Comparison of ENCODE assay signal across 1 cellular context in genomic region chr12:50400638-50401382, GRCh38.
A peak's percentile ranks its signal among the peaks of the same experiment; 100 is the strongest.
TF ChIP-seq lines count a peak whose summit lies in the region.

Gene LARP4, plus strand, starts transcription at chr12:50400885. Its CDS starts 126 bp downstream, at chr12:50401011.

TF ChIP-seq in H1, 55 proteins besides CTCF, POLR2A, EP300 and RAD21 (continued from another document):
- TF ChIP-seq YY1 (IDR thresholded peaks at IDR 0.05; ENCODE audit: low read depth, low read length) = 0 out of 2 replicates have a peak, but pooled peaks have one; percentile 5
- TF ChIP-seq CEBPB (IDR thresholded peaks at IDR 0.05; ENCODE audit: low read depth, low read length) = no peak
- no peak for TF ChIP-seq ZNF274 (IDR thresholded peaks at IDR 0.05; ENCODE audit: borderline replicate concordance, extremely low read depth, low read length)
- TF ChIP-seq GTF2F1 (IDR thresholded peaks at IDR 0.05; ENCODE audit: borderline replicate concordance, low read depth, low read length) = 0 out of 2 replicates have a peak, but pooled peaks have one; percentile 19
- peak; percentile 95 for TF ChIP-seq TAF1 (IDR thresholded peaks at IDR 0.05; ENCODE audit: low read depth, low read length)
- TF ChIP-seq CREB1 (IDR thresholded peaks at IDR 0.05) = peak; percentile 47; the same call in 1 of the 2 replicates
- TF ChIP-seq PHF8 (conservative IDR thresholded peaks at IDR 0.05; ENCODE audit: low read depth, low read length) = peak; percentile 95
- TF ChIP-seq CHD2 (IDR thresholded peaks at IDR 0.05; ENCODE audit: low read length) = peak; percentile 70; the same call in 1 of the 2 replicates
- TF ChIP-seq BCL11A (IDR thresholded peaks at IDR 0.05; ENCODE audit: low read depth in 2 of 2, low read length in 2 of 2) = no peak
- no peak for TF ChIP-seq SAP30 (IDR thresholded peaks at IDR 0.05; ENCODE audit: insufficient read depth, insufficient replicate concordance, low read length)
- peak; percentile 98 for TF ChIP-seq POLR2AphosphoS5 (IDR thresholded peaks at IDR 0.05; ENCODE audit: low read depth, low read length)
- TF ChIP-seq ASH2L (IDR thresholded peaks at IDR 0.05; ENCODE audit: low read length) = peak; percentile 87
- TF ChIP-seq CBX5 (IDR thresholded peaks at IDR 0.05; ENCODE audit: low read depth, low read length) = no peak
- TF ChIP-seq CHD7 (IDR thresholded peaks at IDR 0.05; ENCODE audit: insufficient replicate concordance, low read length) = no peak
- TF ChIP-seq KDM4A (IDR thresholded peaks at IDR 0.05; ENCODE audit: low read depth, low read length, severe bottlenecking) = peak; percentile 58
- no peak for TF ChIP-seq KDM5A (IDR thresholded peaks at IDR 0.05; ENCODE audit: low read length)
- peak; percentile 48 to 76; a peak in 2 of 4 replicates for TF ChIP-seq SIN3A (conservative IDR thresholded peaks at IDR 0.05 in 1 of 2, IDR thresholded peaks at IDR 0.05 in 1 of 2; ENCODE audit: low read depth in 1 of 2, low read length in 2 of 2)
- peak; percentile 70 for TF ChIP-seq TAF7 (optimal IDR thresholded peaks at IDR 0.05; ENCODE audit: borderline replicate concordance, low read depth, low read length)
- peak; percentile 90 for TF ChIP-seq TBP (IDR thresholded peaks at IDR 0.05; ENCODE audit: low read depth, low read length)
TF ChIP-seq in H1: peak in this region for 20.
